In the genomic region with DNA sequence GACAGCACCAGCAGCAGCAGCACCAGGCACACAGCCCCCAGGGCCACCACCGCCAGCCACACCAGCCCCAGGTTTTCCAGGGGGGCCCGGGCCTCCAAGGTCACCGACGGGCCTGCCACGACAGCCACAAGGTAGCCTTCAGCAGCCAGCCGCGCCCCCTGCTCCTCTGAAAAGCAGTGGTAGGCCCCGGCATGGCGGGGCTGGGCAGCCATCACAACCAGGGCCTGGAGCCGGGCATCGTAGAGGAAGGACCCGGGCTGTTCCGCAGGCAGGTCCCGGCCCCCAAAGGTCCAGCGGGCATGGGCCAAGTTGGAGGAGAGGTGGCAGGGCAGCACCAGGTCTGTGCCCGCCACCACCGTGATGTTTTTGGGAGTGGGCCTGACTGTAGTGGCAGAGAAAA, we compare ENCODE assay signal across 12 cellular contexts.
"Had no signal": no experiment of that assay in that cellular context is flagged by ENCODE, and none has a peak within 500 bp of the region (broad histone marks: within the 10 kb centered on the region; RNA-seq: fewer than 3 reads in every experiment).

No MANE protein-coding gene starts in this region.

- H3K9me3 ChIP-seq: body of pancreas had no signal

- H3K4me3 ChIP-seq: body of pancreas, lung, smooth muscle cell had no signal

- H3K4me2 ChIP-seq: smooth muscle cell had no signal

- H3K27me3 ChIP-seq: body of pancreas had no signal

- ATAC-seq: body of pancreas; esophagus mucosa; stimulated activated naive CD8-positive, alpha-beta T cell treated with anti-CD3 and anti-CD28 coated beads, Interleukin-15, amount 100 ng/mL, for 72 hours had no signal

- H3K27ac ChIP-seq: body of pancreas had no signal

- DNase-seq: activated CD4-positive, alpha-beta T cell treated with anti-CD3 and anti-CD28 coated beads, Interleukin-2, amount 10 ng/mL, durations not matched to agents 7 days and 5 days; activated CD8-positive, alpha-beta memory T cell treated with anti-CD3 and anti-CD28 coated beads for 24 hours; activated gamma-delta T cell treated with Interleukin-2 at 50 U/mL for 16 hours; amniotic stem cell; body of pancreas; hippocampal formation; kidney glomerular epithelial cell; naive B cell; stimulated activated naive CD8-positive, alpha-beta T cell treated with anti-CD3 and anti-CD28 coated beads, Interleukin-15, amount 100 ng/mL, for 72 hours had no signal
